Comparison of ENCODE assay signal across 8 cellular contexts in genomic region chr7:112205348-112206237, GRCh38. TPM values are rescaled to one million over a fixed set of nuclear protein-coding genes. Genes with fewer than 3 reads are reported as not detected.
DNase-seq lines count a peak whose midpoint lies in the region; ATAC-seq, FAIRE-seq and TF ChIP-seq lines count a peak whose summit lies in the region.

No MANE protein-coding gene starts in this region.

- no peak for FAIRE-seq in kidney (lab: Jason Lieb, UNC)

- H3K9me3 ChIP-seq in kidney (ENCODE audit: control insufficient read depth in 1 of 2, low read length in 2 of 2), result no peaks in the 10 kb centered on the region

- peak overlapping the region; percentile 73 to 88 for H3K27ac ChIP-seq in kidney (ENCODE audit: low read depth in 2 of 2, low read length in 2 of 2)

- H3K9ac ChIP-seq in kidney (ENCODE audit: low read length in 2 of 2), result peak overlapping the region; percentile 74 to 88

- peak overlapping the region; percentile 87 to 93 for H3K4me3 ChIP-seq in kidney (ENCODE audit: low read length in 2 of 2)

- intact Hi-C loops in kidney (cut with DNase I), result no loop called here

- TF ChIP-seq CTCF in kidney (IDR thresholded peaks at IDR 0.05; ENCODE audit: borderline replicate concordance, extremely low read depth, insufficient read depth), result no peak

- no peaks in the 10 kb centered on the region for H3K36me3 ChIP-seq in kidney (ENCODE audit: control insufficient read depth in 1 of 2, insufficient read depth in 2 of 2, low read length in 2 of 2)

- H3K4me1 ChIP-seq in kidney (ENCODE audit: control insufficient read depth in 1 of 2, insufficient read depth in 1 of 2, low read depth in 1 of 2, low read length in 2 of 2), result peaks cover under 1 to 6% of the 10 kb centered on the region in 2 donors

- peak; percentile 2 for ATAC-seq in GM21786 (IDR thresholded peaks at IDR 0.05; ENCODE audit: unreplicated experiment)

- peak; percentile 60 for DNase-seq in ELR (ENCODE audit: low read depth)
- peak; percentile 52 to 55 for DNase-seq in Kasumi-1 (lab: John Stamatoyannopoulos, UW)
- DNase-seq in UCSD-AML1 (lab: John Stamatoyannopoulos, UW; ENCODE audit: unreplicated experiment), result peak; percentile 31
- peak; percentile 59 for DNase-seq in cerebellum (ENCODE audit: low spot score)
- DNase-seq in kidney, result peak; percentile 87
- DNase-seq in stimulated activated CD4-positive, alpha-beta T cell treated with anti-CD3 and anti-CD28 coated beads, Interleukin-15, amount 100 ng/mL, for 24 hours, result peak; percentile 48
- DNase-seq in NCI-H1694 (lab: John Stamatoyannopoulos, UW), result no peak

RNA-seq across cellular contexts. Expression of gene DOCK4, which starts 0.6 kb away (rescaled TPM):
- total RNA-seq in cerebellum (99.4 TPM), kidney (38.9 TPM)
- polyA plus RNA-seq in kidney (ENCODE audit: insufficient read depth, low read depth, low replicate concordance), result 3.2 TPM

RNA-seq across cellular contexts. Expression of gene ZNF277, which starts 0.9 kb away (rescaled TPM):
- total RNA-seq in cerebellum (38.2 TPM), kidney (25.0 TPM)
- 18.7 TPM for polyA plus RNA-seq in kidney (ENCODE audit: insufficient read depth, low read depth, low replicate concordance)
